1 cellular context compared by ENCODE assay signal in the genomic region with DNA sequence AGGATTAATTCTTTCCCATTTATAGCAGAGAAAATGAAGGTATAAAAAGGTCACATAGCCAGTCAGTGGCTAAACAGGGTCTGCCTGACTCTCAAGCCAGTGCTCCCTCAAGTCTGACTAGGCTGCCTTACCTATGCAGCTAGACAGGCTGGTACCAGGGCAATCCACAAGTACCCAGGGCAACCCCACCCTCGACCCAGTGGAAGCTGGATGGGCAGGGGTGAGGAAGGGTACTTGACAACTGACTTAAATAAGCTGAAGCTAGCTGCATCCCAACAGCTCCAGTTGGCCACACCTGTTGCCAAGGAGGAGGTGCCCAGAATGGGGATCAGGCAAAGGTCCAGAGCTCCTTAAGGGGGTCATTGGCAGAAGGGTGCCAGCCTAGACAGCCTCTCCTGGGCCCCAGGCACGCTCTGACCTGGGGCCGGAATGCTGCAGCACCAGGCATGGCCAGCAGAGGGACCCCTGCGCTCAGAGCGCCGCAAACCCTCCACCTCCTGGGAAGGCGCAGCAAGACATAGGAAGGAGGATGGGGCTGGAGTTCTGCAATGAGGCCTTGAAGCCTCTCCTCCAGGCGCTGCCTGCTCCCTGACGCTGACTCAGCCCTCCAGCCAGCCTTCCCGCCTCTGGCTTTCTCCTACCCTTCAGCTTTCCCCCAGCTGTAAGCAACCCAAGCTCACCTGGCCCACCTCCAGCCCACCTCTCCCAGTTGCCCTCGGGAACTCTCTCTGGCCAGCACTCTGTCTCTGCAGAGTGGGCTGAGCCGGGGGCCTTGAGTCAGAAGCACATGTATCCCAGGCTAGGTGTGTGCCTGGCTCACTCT.
TF ChIP-seq lines count a peak whose summit lies in the region.

No MANE protein-coding gene starts in this region.

TF ChIP-seq in A549, 52 proteins besides CTCF, POLR2A, EP300 and RAD21 (continued from another document):
- TF ChIP-seq NPAS2 (CRISPR knock-in tag; IDR thresholded peaks at IDR 0.05; ENCODE audit: borderline replicate concordance) (no peak), ZFP36 (IDR thresholded peaks at IDR 0.05; ENCODE audit: borderline replicate concordance, partially characterized antibody) (no peak), NR3C1 (IDR thresholded peaks at IDR 0.05) (no peak), RFX5 (IDR thresholded peaks at IDR 0.05) (no peak), HOXB13 (CRISPR knock-in tag; IDR thresholded peaks at IDR 0.05; ENCODE audit: low read depth) (no peak), MAZ (IDR thresholded peaks at IDR 0.05; ENCODE audit: borderline replicate concordance, low read depth, low read length) (no peak), RNF2 (IDR thresholded peaks at IDR 0.05; ENCODE audit: borderline replicate concordance, low read depth) (no peak), RCOR1 (IDR thresholded peaks at IDR 0.05; ENCODE audit: low read depth, low read length) (no peak), TP53 (CRISPR knock-in tag; IDR thresholded peaks at IDR 0.05) (no peak), SMC3 (IDR thresholded peaks at IDR 0.05) (peak; percentile 85), KDM5A (IDR thresholded peaks at IDR 0.05) (no peak)
- TF ChIP-seq, protein P1, sequence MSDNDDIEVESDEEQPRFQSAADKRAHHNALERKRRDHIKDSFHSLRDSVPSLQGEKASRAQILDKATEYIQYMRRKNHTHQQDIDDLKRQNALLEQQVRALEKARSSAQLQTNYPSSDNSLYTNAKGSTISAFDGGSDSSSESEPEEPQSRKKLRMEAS (IDR thresholded peaks at IDR 0.05): peak; percentile 69
- TF ChIP-seq, protein P2, sequence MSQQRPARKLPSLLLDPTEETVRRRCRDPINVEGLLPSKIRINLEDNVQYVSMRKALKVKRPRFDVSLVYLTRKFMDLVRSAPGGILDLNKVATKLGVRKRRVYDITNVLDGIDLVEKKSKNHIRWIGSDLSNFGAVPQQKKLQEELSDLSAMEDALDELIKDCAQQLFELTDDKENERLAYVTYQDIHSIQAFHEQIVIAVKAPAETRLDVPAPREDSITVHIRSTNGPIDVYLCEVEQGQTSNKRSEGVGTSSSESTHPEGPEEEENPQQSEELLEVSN (IDR thresholded peaks at IDR 0.05; ENCODE audit: borderline replicate concordance, low read depth): 0 out of 2 replicates have a peak, but pooled peaks have one; percentile 31
- TF ChIP-seq, protein P3, sequence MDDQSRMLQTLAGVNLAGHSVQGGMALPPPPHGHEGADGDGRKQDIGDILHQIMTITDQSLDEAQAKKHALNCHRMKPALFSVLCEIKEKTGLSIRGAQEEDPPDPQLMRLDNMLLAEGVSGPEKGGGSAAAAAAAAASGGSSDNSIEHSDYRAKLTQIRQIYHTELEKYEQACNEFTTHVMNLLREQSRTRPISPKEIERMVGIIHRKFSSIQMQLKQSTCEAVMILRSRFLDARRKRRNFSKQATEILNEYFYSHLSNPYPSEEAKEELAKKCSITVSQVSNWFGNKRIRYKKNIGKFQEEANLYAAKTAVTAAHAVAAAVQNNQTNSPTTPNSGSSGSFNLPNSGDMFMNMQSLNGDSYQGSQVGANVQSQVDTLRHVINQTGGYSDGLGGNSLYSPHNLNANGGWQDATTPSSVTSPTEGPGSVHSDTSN (IDR thresholded peaks at IDR 0.05): no peak
- TF ChIP-seq, protein P4, sequence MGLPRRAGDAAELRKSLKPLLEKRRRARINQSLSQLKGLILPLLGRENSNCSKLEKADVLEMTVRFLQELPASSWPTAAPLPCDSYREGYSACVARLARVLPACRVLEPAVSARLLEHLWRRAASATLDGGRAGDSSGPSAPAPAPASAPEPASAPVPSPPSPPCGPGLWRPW (IDR thresholded peaks at IDR 0.05): no peak
